In genomic region chr2:8061219-8061618, GRCh38 we compare ENCODE assay signal across 24 cellular contexts.
"Had no signal": no experiment of that assay in that cellular context is flagged by ENCODE, and none has a peak within 500 bp of the region (broad histone marks: within the 10 kb centered on the region; RNA-seq: fewer than 3 reads in every experiment).

No MANE protein-coding gene starts in this region.

- H3K9me3 ChIP-seq: thyroid gland had no signal

- H3K4me3 ChIP-seq: lung, thyroid gland had no signal

- FAIRE-seq: colon, kidney had no signal

- DNase-seq: activated CD4-positive, CD25-positive, alpha-beta regulatory T cell treated with anti-CD3 and anti-CD28 coated beads, Interleukin-2, amount 50 U/mL, for 72 hours; activated CD8-positive, alpha-beta memory T cell treated with anti-CD3 and anti-CD28 coated beads for 24 hours; activated CD8-positive, alpha-beta memory T cell treated with anti-CD3 and anti-CD28 coated beads, Interleukin-2, amount 50 U/mL, for 48 hours; activated effector memory CD4-positive, alpha-beta T cell treated with anti-CD3 and anti-CD28 coated beads, Interleukin-2, amount 50 U/mL, for 16 hours; activated naive CD4-positive, alpha-beta T cell treated with anti-CD3 and anti-CD28 coated beads, Interleukin-2, amount 50 U/mL, for 16 hours; activated T-cell treated with anti-CD3 and anti-CD28 coated beads, Interleukin-2, amount 50 U/mL, for 48 hours; aorta; brain microvascular endothelial cell; central memory CD4-positive, alpha-beta T cell; erythroblast; foreskin melanocyte; head of caudate nucleus; kidney; occipital lobe; posterior cingulate gyrus; stimulated activated CD4-positive, alpha-beta T cell treated with anti-CD3 and anti-CD28 coated beads, Interleukin-12 subunit alpha, Interleukin-12 subunit beta, amount 100 ng/mL, for 4 hours; stimulated activated CD4-positive, alpha-beta T cell treated with anti-CD3 and anti-CD28 coated beads, Interleukin-1b, Interleukin-23, amount 100 ng/mL, for 48 hours; stimulated activated CD8-positive, alpha-beta memory T cell treated with anti-CD3 and anti-CD28 coated beads, Interleukin-4, amount 100 ng/mL, for 48 hours; stimulated activated naive CD4-positive, alpha-beta T cell; T1000; thyroid gland had no signal

- H3K27me3 ChIP-seq: brain microvascular endothelial cell, thyroid gland had no signal

- H3K27ac ChIP-seq: brain microvascular endothelial cell, thyroid gland, VCaP had no signal

- H3K36me3 ChIP-seq: brain microvascular endothelial cell, thyroid gland had no signal
